Comparison of ENCODE assay signal across 27 cellular contexts in genomic region chr20:49560186-49560585, GRCh38. TPM values are rescaled to one million over a fixed set of nuclear protein-coding genes. Genes with fewer than 3 reads are reported as not detected.
A peak's percentile ranks its signal among the peaks of the same experiment; 100 is the strongest.
DNase-seq lines count a peak whose midpoint lies in the region; ATAC-seq and TF ChIP-seq lines count a peak whose summit lies in the region.
"Had no signal": no experiment of that assay in that cellular context is flagged by ENCODE, and none has a peak within 500 bp of the region (broad histone marks: within the 10 kb centered on the region; RNA-seq: fewer than 3 reads in every experiment).

No MANE protein-coding gene starts in this region.

- no peaks in the 10 kb centered on the region for H3K27me3 ChIP-seq in esophagus muscularis mucosa
- H3K27me3 ChIP-seq in sigmoid colon: no peaks in the 10 kb centered on the region

- H3K9me3 ChIP-seq in esophagus muscularis mucosa: no peaks in the 10 kb centered on the region
- no peaks in the 10 kb centered on the region for H3K9me3 ChIP-seq in sigmoid colon
- H3K9me3 ChIP-seq: Caco-2 had no signal

- DNase-seq in stimulated activated naive CD8-positive, alpha-beta T cell treated with anti-CD3 and anti-CD28 coated beads, Interleukin-15, Interleukin-2, amounts not matched to agents 100 U/mL and 50 U/mL, for 24 hours: peak; percentile 1
- DNase-seq in stimulated activated naive CD8-positive, alpha-beta T cell treated with anti-CD3 and anti-CD28 coated beads, Interleukin-15, amount 100 ng/mL, for 72 hours: no peak
- DNase-seq in esophagus muscularis mucosa (ENCODE audit: extremely low spot score) (no peak), sigmoid colon (no peak)
- DNase-seq in activated naive CD4-positive, alpha-beta T cell treated with anti-CD3 and anti-CD28 coated beads, Interleukin-2, amount 50 U/mL, for 16 hours: no peak
- DNase-seq: activated CD4-positive, alpha-beta T cell treated with anti-CD3 and anti-CD28 coated beads for 48 hours; C1 segment of cervical spinal cord; effector CD4-positive, alpha-beta T cell; left cardiac atrium; NCI-H1105; NCI-H1930; NCI-H526; PC-9; SHP77; T-helper 9 cell; trophoblast cell; WERI-Rb-1 had no signal

- H3K36me3 ChIP-seq in esophagus muscularis mucosa (no peaks in the 10 kb centered on the region), sigmoid colon (no peaks in the 10 kb centered on the region)
- H3K36me3 ChIP-seq: WERI-Rb-1 had no signal

- no peaks in the 10 kb centered on the region for H3K9me3 Mint-ChIP-seq in stimulated activated naive CD8-positive, alpha-beta T cell treated with anti-CD3 and anti-CD28 coated beads, Interleukin-15, amount 100 ng/mL, for 72 hours
- H3K9me3 Mint-ChIP-seq: activated T-helper 17 cell treated with anti-CD3 and anti-CD28 coated beads, Interleukin-2, amount 50 U/mL, for 72 hours had no signal

- 96% methylated on average over 7 of the region's 7 CpGs for WGBS in esophagus muscularis mucosa
- 87 to 90% methylated on average over 7 of the region's 7 CpGs for WGBS in sigmoid colon, 2 donors

- H3K4me3 Mint-ChIP-seq in stimulated activated naive CD8-positive, alpha-beta T cell treated with anti-CD3 and anti-CD28 coated beads, Interleukin-15, amount 100 ng/mL, for 72 hours: no peak overlapping the region
- H3K4me3 Mint-ChIP-seq: activated T-helper 17 cell treated with anti-CD3 and anti-CD28 coated beads, Interleukin-2, amount 50 U/mL, for 72 hours; stimulated activated naive CD8-positive, alpha-beta T cell treated with anti-CD3 and anti-CD28 coated beads, Interleukin-15, Interleukin-2, amounts not matched to agents 100 ng/mL and 50 ng/mL, for 24 hours had no signal

- no peak overlapping the region for H3K4me3 ChIP-seq in esophagus muscularis mucosa
- no peak overlapping the region for H3K4me3 ChIP-seq in sigmoid colon
- H3K4me3 ChIP-seq: K562, PC-9 had no signal

- intact Hi-C loops in esophagus muscularis mucosa (cut with DNase I) (no loop called here), sigmoid colon (cut with DNase I) (no loop called here)

- H3K4me1 ChIP-seq in esophagus muscularis mucosa: peaks cover 21 to 66% (median 58%) of the 10 kb centered on the region in 4 donors
- peaks cover 0 to 58% (median 34%) of the 10 kb centered on the region in 4 donors for H3K4me1 ChIP-seq in sigmoid colon

- ATAC-seq in stimulated activated naive CD8-positive, alpha-beta T cell treated with anti-CD3 and anti-CD28 coated beads, Interleukin-15, Interleukin-2, amounts not matched to agents 100 U/mL and 50 U/mL, for 24 hours: no peak
- no peak for ATAC-seq in stimulated activated naive CD8-positive, alpha-beta T cell treated with anti-CD3 and anti-CD28 coated beads, Interleukin-15, amount 100 ng/mL, for 72 hours
- no peak for ATAC-seq in HG02870 (IDR thresholded peaks at IDR 0.05; ENCODE audit: unreplicated experiment)
- no peak for ATAC-seq in GM21381 (IDR thresholded peaks at IDR 0.05; ENCODE audit: unreplicated experiment)
- ATAC-seq: activated T-helper 17 cell treated with anti-CD3 and anti-CD28 coated beads, Interleukin-2, amount 50 U/mL, for 72 hours; K562 had no signal

- H3K27ac ChIP-seq in esophagus muscularis mucosa (replicated peaks in 1 of 4) (peak overlapping the region; percentile 79 to 89 (median 86)), sigmoid colon (peak overlapping the region; percentile 75 to 91 (median 78))
- H3K27ac ChIP-seq: epithelial cell of prostate, WERI-Rb-1 had no signal

- no peaks in the 10 kb centered on the region for H3K4me1 Mint-ChIP-seq in stimulated activated naive CD8-positive, alpha-beta T cell treated with anti-CD3 and anti-CD28 coated beads, Interleukin-15, amount 100 ng/mL, for 72 hours
- H3K4me1 Mint-ChIP-seq: activated T-helper 17 cell treated with anti-CD3 and anti-CD28 coated beads, Interleukin-2, amount 50 U/mL, for 72 hours had no signal

- TF ChIP-seq CTCF in esophagus muscularis mucosa (IDR thresholded peaks at IDR 0.05) (no peak), sigmoid colon (IDR thresholded peaks at IDR 0.05) (no peak)

- H3K27ac Mint-ChIP-seq in stimulated activated naive CD8-positive, alpha-beta T cell treated with anti-CD3 and anti-CD28 coated beads, Interleukin-15, amount 100 ng/mL, for 72 hours: no peak overlapping the region
- H3K27ac Mint-ChIP-seq: activated T-helper 17 cell treated with anti-CD3 and anti-CD28 coated beads, Interleukin-2, amount 50 U/mL, for 72 hours; progenitor cell of endocrine pancreas; stimulated activated naive CD8-positive, alpha-beta T cell treated with anti-CD3 and anti-CD28 coated beads, Interleukin-15, Interleukin-2, amounts not matched to agents 100 ng/mL and 50 ng/mL, for 24 hours had no signal

- TF ChIP-seq POLR2A in esophagus muscularis mucosa (IDR thresholded peaks at IDR 0.05; ENCODE audit: low read depth): no peak
- no peak for TF ChIP-seq POLR2A in sigmoid colon (IDR thresholded peaks at IDR 0.05)

- no peak for TF ChIP-seq EP300 in esophagus muscularis mucosa (IDR thresholded peaks at IDR 0.05)
- no peak for TF ChIP-seq EP300 in sigmoid colon (IDR thresholded peaks at IDR 0.05)

- peaks cover 76% of the 10 kb centered on the region for H3K27me3 Mint-ChIP-seq in stimulated activated naive CD8-positive, alpha-beta T cell treated with anti-CD3 and anti-CD28 coated beads, Interleukin-15, amount 100 ng/mL, for 72 hours
- H3K27me3 Mint-ChIP-seq: progenitor cell of endocrine pancreas had no signal

RNA-seq across cellular contexts. Expression of gene PTGIS, which starts 7.8 kb away (rescaled TPM):
- 100 to 1,000 TPM; 107 to 217 (median 130) TPM for total RNA-seq in esophagus muscularis mucosa
- total RNA-seq in sigmoid colon: 100 to 1,000 TPM in 1 of 4 donors, 10 to 100 TPM in 3; 55.3 to 241 (median 82.5) TPM
- 10 to 100 TPM in 1 of 3 donors, 1 to 10 TPM in 1, under 1 TPM in 1; 0.46 to 12.0 (median 5.8) TPM for polyA plus RNA-seq in sigmoid colon
- total RNA-seq: HT-29, K562, MCF 10A had no signal
- polyA plus RNA-seq: K562 had no signal
